8 cellular contexts compared by ENCODE assay signal in genomic region chr20:35698298-35699126, GRCh38. TPM values are rescaled to one million over a fixed set of nuclear protein-coding genes. Genes with fewer than 3 reads are reported as not detected.
A peak's percentile ranks its signal among the peaks of the same experiment; 100 is the strongest.
DNase-seq lines count a peak whose midpoint lies in the region; TF ChIP-seq lines count a peak whose summit lies in the region.

No MANE protein-coding gene starts in this region.

- peak overlapping the region; percentile 84 for H2AFZ ChIP-seq in GM23248

- WGBS in GM23248 (ENCODE audit: low coverage in 1 of 2, low lambda C conversion rate in 2 of 2, missing lambda C conversion rate in 2 of 2), 2 experiments = 6 to 7% methylated on average over 36 to 37 of the region's 37 CpGs

- H3K4me2 ChIP-seq in GM23248 (ENCODE audit: unreplicated experiment) = peak overlapping the region; percentile 93

- H3K4me3 ChIP-seq in GM08714 (ENCODE audit: low read length) (peak overlapping the region; percentile 87), GM23248 (peak overlapping the region; percentile 94), breast epithelium (peak overlapping the region; percentile 83 to 99 (median 96))

- no peaks in the 10 kb centered on the region for H4K20me1 ChIP-seq in GM23248 (ENCODE audit: insufficient read depth)

- TF ChIP-seq POLR2A in breast epithelium (IDR thresholded peaks at IDR 0.05) = no peak

- peaks cover 37% of the 10 kb centered on the region for H3K4me1 ChIP-seq in GM23248 (ENCODE audit: insufficient read depth)
- H3K4me1 ChIP-seq in breast epithelium = peaks cover 5 to 6% of the 10 kb centered on the region in 2 donors

- H3K36me3 ChIP-seq in GM23248 (ENCODE audit: low read depth) (peaks cover 17% of the 10 kb centered on the region), breast epithelium (peaks cover 5% of the 10 kb centered on the region)

- peaks cover 67% of the 10 kb centered on the region for H3K79me2 ChIP-seq in GM23248 (ENCODE audit: insufficient read depth)

- H3F3A ChIP-seq in GM23248 (ENCODE audit: insufficient read depth) = peaks cover 42% of the 10 kb centered on the region

- H3K27ac ChIP-seq in GM23248 (peak overlapping the region; percentile 91), breast epithelium (peak overlapping the region; percentile 93 to 97), substantia nigra (ENCODE audit: low read depth, low read length, poor library complexity, severe bottlenecking) (peak overlapping the region; percentile 82)

- in situ Hi-C loops in GM23248 (cut with MboI) = no loop called here

- H3K9ac ChIP-seq in GM23248 = peak overlapping the region; percentile 96

- intact Hi-C loops in breast epithelium (cut with DNase I; ENCODE audit: low total_unique reads) = no loop called here

- no peak for TF ChIP-seq CTCF in breast epithelium (IDR thresholded peaks at IDR 0.05)

- no peaks in the 10 kb centered on the region for H3K27me3 ChIP-seq in GM23248 (replicated peaks; ENCODE audit: insufficient read depth)
- no peaks in the 10 kb centered on the region for H3K27me3 ChIP-seq in breast epithelium

- DNase-seq in GM23248 (peak; percentile 61), NCI-H2227 treated with DMSO at 0.1 percent for 48 hours (lab: John Stamatoyannopoulos, UW) (peak; percentile 13), breast epithelium (ENCODE audit: low spot score in 2 of 2) (no peak), kidney tubule cell (ENCODE audit: low spot score) (peak; percentile 25), substantia nigra (lab: John Stamatoyannopoulos, UW) (peak in 4 of 49 donors; percentile 43 to 58 (median 54)), middle frontal gyrus (ENCODE audit: extremely low spot score, low spot score) (no peak)
- DNase-seq in stimulated activated CD4-positive, alpha-beta T cell treated with anti-CD3 and anti-CD28 coated beads, Interleukin-12 subunit alpha, Interleukin-12 subunit beta, amount 100 ng/mL, for 4 hours = no peak

- H3K9me3 ChIP-seq in GM23248 (ENCODE audit: low read depth) = no peaks in the 10 kb centered on the region
- H3K9me3 ChIP-seq in breast epithelium = no peaks in the 10 kb centered on the region

- H3K9me2 ChIP-seq in GM23248 (ENCODE audit: insufficient read depth) = no peaks in the 10 kb centered on the region

RNA-seq across cellular contexts. Expression of gene NFS1, which starts 0.6 kb away (rescaled TPM):
- 35.8 and 56.9 TPM in 2 replicates for total RNA-seq in GM23248 (2014; rRNA removed; shearing (Covaris generic))
- polyA plus RNA-seq in GM23248 (2016; fragmentation: Nextera tagmentation; extraction: Ambion mirVana) = 31.5 and 33.3 TPM in 2 replicates
- total RNA-seq in breast epithelium = 10 to 100 TPM; 31.7 to 39.7 (median 36.1) TPM

RNA-seq across cellular contexts. Expression of gene ROMO1, which starts 0.7 kb away (rescaled TPM):
- 148 and 311 TPM in 2 replicates for total RNA-seq in GM23248 (2014; rRNA removed; shearing (Covaris generic))
- 525 and 543 TPM in 2 replicates for polyA plus RNA-seq in GM23248 (2016; fragmentation: Nextera tagmentation; extraction: Ambion mirVana)
- total RNA-seq in breast epithelium = 100 to 1,000 TPM; 231 to 348 (median 306) TPM

RNA-seq across cellular contexts. Expression of gene CPNE1, which starts 33.8 kb away (rescaled TPM):
- 172 and 205 TPM in 2 replicates for total RNA-seq in GM23248 (2014; rRNA removed; shearing (Covaris generic))
- 166 and 178 TPM in 2 replicates for polyA plus RNA-seq in GM23248 (2016; fragmentation: Nextera tagmentation; extraction: Ambion mirVana)
- 100 to 1,000 TPM in 2 of 3 donors, 10 to 100 TPM in 1; 41.1 to 135 (median 117) TPM for total RNA-seq in breast epithelium

RNA-seq across cellular contexts. Expression of gene RBM12, which starts 33.8 kb away (rescaled TPM):
- 31.7 and 36.0 TPM in 2 replicates for total RNA-seq in GM23248 (2014; rRNA removed; shearing (Covaris generic))
- 18.1 and 18.5 TPM in 2 replicates for polyA plus RNA-seq in GM23248 (2016; fragmentation: Nextera tagmentation; extraction: Ambion mirVana)
- 10 to 100 TPM; 22.7 to 40.1 (median 34.4) TPM for total RNA-seq in breast epithelium

RNA-seq across cellular contexts. Expression of gene RBM39, which starts 43.5 kb away (rescaled TPM):
- 247 and 390 TPM in 2 replicates for total RNA-seq in GM23248 (2014; rRNA removed; shearing (Covaris generic))
- 227 and 270 TPM in 2 replicates for polyA plus RNA-seq in GM23248 (2016; fragmentation: Nextera tagmentation; extraction: Ambion mirVana)
- total RNA-seq in breast epithelium = 100 to 1,000 TPM; 305 to 660 (median 527) TPM

Comparison
In these comparisons a context has a peak if more than half of its experiments do, and no peak if none do; other contexts are left out.
1. DNase-seq: peak in GM23248 (single experiment), NCI-H2227 treated with DMSO at 0.1 percent for 48 hours (single experiment) and kidney tubule cell (single experiment); none in breast epithelium (0 of 2), middle frontal gyrus (single experiment) and stimulated activated CD4-positive, alpha-beta T cell treated with anti-CD3 and anti-CD28 coated beads, Interleukin-12 subunit alpha, Interleukin-12 subunit beta, amount 100 ng/mL, for 4 hours (single experiment).
2. Peak in every context shown above with its lines, with median percentiles within 50 percentile points of each other: H3K4me3 ChIP-seq and H3K27ac ChIP-seq.